8 cellular contexts compared by ENCODE assay signal in the genomic region with DNA sequence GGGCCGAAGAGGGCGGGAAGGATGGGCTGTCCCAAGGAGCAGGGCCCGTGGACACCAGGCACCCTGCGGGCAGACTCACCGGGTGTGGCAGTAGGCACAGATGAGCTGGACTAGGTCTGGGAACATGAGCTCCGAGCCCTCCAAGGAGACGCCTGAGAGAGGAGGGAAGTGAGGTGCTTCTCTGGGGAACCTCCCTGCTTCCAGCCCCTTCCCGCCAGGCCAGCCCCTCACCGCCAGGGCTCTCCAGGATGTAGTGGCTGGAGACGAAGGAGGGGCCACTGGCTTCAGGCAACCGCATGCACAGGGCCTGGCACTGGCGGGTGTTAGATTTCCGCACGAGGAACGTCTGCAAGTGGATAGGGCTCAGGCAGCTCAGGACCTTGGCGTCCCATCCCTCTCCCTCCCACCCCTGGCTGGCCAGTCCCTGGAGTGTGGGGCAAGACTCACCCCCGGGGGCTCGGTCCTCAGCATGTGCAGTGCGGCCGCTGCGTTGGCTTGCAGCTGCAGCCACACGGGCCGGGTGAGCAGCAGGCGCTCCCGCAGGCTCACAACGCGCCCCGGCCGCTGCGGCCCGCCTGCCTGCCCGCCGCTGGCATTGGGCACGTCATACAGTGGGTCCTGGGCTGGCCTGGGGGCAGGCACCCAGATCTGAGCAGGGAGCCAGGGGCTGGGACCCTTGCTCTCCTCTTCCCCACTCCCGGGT. TPM values are rescaled to one million over a fixed set of nuclear protein-coding genes. Genes with fewer than 3 reads are reported as not detected.
DNase-seq lines count a peak whose midpoint lies in the region; ATAC-seq and TF ChIP-seq lines count a peak whose summit lies in the region.

No MANE protein-coding gene starts in this region.

- WGBS in adrenal gland, 4 donors: 10 to 28% (median 13%) methylated on average over 9 to 35 of the region's 35 CpGs

- peak overlapping the region; percentile 100 for H3K27ac Mint-ChIP-seq in HFFc6

- H3K36me3 ChIP-seq in adrenal gland (replicated peaks in 1 of 2): peaks cover 0 to 28% of the 10 kb centered on the region in 2 donors
- H3K36me3 ChIP-seq in right atrium auricular region: peaks cover 23% of the 10 kb centered on the region

- H3K9me3 Mint-ChIP-seq in HFFc6: no peaks in the 10 kb centered on the region

- in situ Hi-C loops in ACHN (cut with HindIII; ENCODE audit: low pct_ligation_motif_present, low pct_unique_long_range_greater_than_20kb, low sequenced_read_pairs): no loop called here

- TF ChIP-seq POLR2A in adrenal gland (IDR thresholded peaks at IDR 0.05): no peak

- H3K4me3 ChIP-seq in adrenal gland: peak overlapping the region in 3 of 4 donors; percentile 25 to 84 (median 54)
- peak overlapping the region; percentile 38 to 61 for H3K4me3 ChIP-seq in right atrium auricular region
- H3K4me3 ChIP-seq in retinal pigment epithelial cell (ENCODE audit: low read length): peak overlapping the region; percentile 56

- peaks cover 10 to 22% of the 10 kb centered on the region in 2 donors for H3K4me1 ChIP-seq in adrenal gland (replicated peaks in 1 of 2)
- peaks cover 0 to 24% of the 10 kb centered on the region in 2 donors for H3K4me1 ChIP-seq in right atrium auricular region

- H3K27me3 Mint-ChIP-seq in HFFc6 (ENCODE audit: insufficient read depth): peaks cover 15% of the 10 kb centered on the region

- intact Hi-C loops in adrenal gland (cut with DNase I): no loop called here

- peaks cover 19% of the 10 kb centered on the region for H3K36me3 Mint-ChIP-seq in HFFc6 (ENCODE audit: low read depth)

- H3K9me3 ChIP-seq in adrenal gland (replicated peaks in 1 of 3) (no peaks in the 10 kb centered on the region), right atrium auricular region (no peaks in the 10 kb centered on the region)

- H3K27ac ChIP-seq in adrenal gland (peak overlapping the region in 4 of 5 donors; percentile 20 to 87 (median 58)), right atrium auricular region (peak overlapping the region; percentile 55 to 65)

- TF ChIP-seq CTCF in HFFc6 (IDR thresholded peaks at IDR 0.05): no peak
- no peak for TF ChIP-seq CTCF in adrenal gland (IDR thresholded peaks at IDR 0.05)
- no peak for TF ChIP-seq CTCF in right atrium auricular region (IDR thresholded peaks at IDR 0.05)
- TF ChIP-seq CTCF in retinal pigment epithelial cell (conservative IDR thresholded peaks at IDR 0.05; ENCODE audit: low read depth, low read length): no peak

- ATAC-seq in GM21381 (IDR thresholded peaks at IDR 0.05; ENCODE audit: unreplicated experiment): no peak
- no peak for ATAC-seq in GM19463 (IDR thresholded peaks at IDR 0.05; ENCODE audit: unreplicated experiment)

- peaks cover 32% of the 10 kb centered on the region for H3K4me1 Mint-ChIP-seq in HFFc6 (ENCODE audit: low read depth)

- H3K4me3 Mint-ChIP-seq in HFFc6: peak overlapping the region; percentile 99

- DNase-seq in ACHN (peak; percentile 57), HFFc6 (peak; percentile 63), adrenal gland (peak in 4 of 7 donors; percentile 35 to 65 (median 46)), right atrium auricular region (ENCODE audit: low spot score) (no peak), retinal pigment epithelial cell (ENCODE audit: low read depth) (no peak)
- DNase-seq in stimulated activated CD4-positive, alpha-beta T cell treated with anti-CD3 and anti-CD28 coated beads, Interleukin-4, amount 100 ng/mL, for 1 hour: no peak

- H3K27me3 ChIP-seq in adrenal gland (no peaks in the 10 kb centered on the region), right atrium auricular region (no peaks in the 10 kb centered on the region)

RNA-seq across cellular contexts. Expression of a gene that starts 0.6 kb away (rescaled TPM):
- total RNA-seq in HFFc6 (2021; fragmentation: NEBNext Ultra II Directional; extraction: Animal tissue kit (Norgen Biotek cat#: 25700)): 10 to 100 TPM; 32.9 to 55.0 (median 49.8) TPM
- total RNA-seq in adrenal gland (10 to 100 TPM in 2 of 8 donors, 1 to 10 TPM in 6; 4.6 to 13.1 (median 7.1) TPM), right atrium auricular region (1 to 10 TPM; 1.0 to 5.9 TPM)
- 10 to 100 TPM in 2 of 3 donors, 1 to 10 TPM in 1; 1.6 to 15.2 (median 10.9) TPM for polyA plus RNA-seq in adrenal gland

RNA-seq across cellular contexts. Expression of a gene that starts 9.2 kb away (rescaled TPM):
- 10 to 100 TPM; 41.2 to 66.6 (median 61.2) TPM for total RNA-seq in HFFc6 (2021; fragmentation: NEBNext Ultra II Directional; extraction: Animal tissue kit (Norgen Biotek cat#: 25700))
- total RNA-seq in adrenal gland (10 to 100 TPM; 22.4 to 52.4 (median 40.2) TPM), right atrium auricular region (10 to 100 TPM; 19.2 to 33.3 TPM)
- polyA plus RNA-seq in adrenal gland: 10 to 100 TPM; 41.1 to 55.3 (median 53.8) TPM

RNA-seq across cellular contexts. Expression of a gene that starts 11.7 kb away (rescaled TPM):
- total RNA-seq in HFFc6 (2021; fragmentation: NEBNext Ultra II Directional; extraction: Animal tissue kit (Norgen Biotek cat#: 25700)): 10 to 100 TPM; 21.5 to 26.4 (median 24.3) TPM
- 100 to 1,000 TPM in 1 of 8 donors, 10 to 100 TPM in 7; 36.1 to 115 (median 67.5) TPM for total RNA-seq in adrenal gland
- 10 to 100 TPM; 20.8 to 31.5 (median 24.6) TPM for polyA plus RNA-seq in adrenal gland
- 10 to 100 TPM; 61.1 to 64.3 TPM for total RNA-seq in right atrium auricular region

RNA-seq across cellular contexts. Expression of a gene that starts 18.8 kb away (rescaled TPM):
- total RNA-seq in HFFc6 (2021; fragmentation: NEBNext Ultra II Directional; extraction: Animal tissue kit (Norgen Biotek cat#: 25700)): 100 to 1,000 TPM; 437 to 739 (median 687) TPM
- total RNA-seq in adrenal gland: 10 to 100 TPM in 7 of 8 donors, 1 to 10 TPM in 1; 9.0 to 21.7 (median 15.8) TPM
- polyA plus RNA-seq in adrenal gland: 10 to 100 TPM in 2 of 3 donors, 1 to 10 TPM in 1; 4.2 to 28.0 (median 19.2) TPM
- total RNA-seq in right atrium auricular region: 10 to 100 TPM in 1 of 2 donors, 1 to 10 TPM in 1; 7.6 to 10.7 TPM

RNA-seq across cellular contexts. Expression of a gene that starts 35.9 kb away (rescaled TPM):
- not detected for total RNA-seq in HFFc6 (2021; fragmentation: NEBNext Ultra II Directional; extraction: Animal tissue kit (Norgen Biotek cat#: 25700))
- total RNA-seq in adrenal gland (1 to 10 TPM in 5 of 8 donors, under 1 TPM in 2, not detected in 1; 0.84 to 2.3 (median 1.1) TPM), right atrium auricular region (10 to 100 TPM; 16.9 to 19.9 TPM)
- 1 to 10 TPM in 2 of 3 donors, under 1 TPM in 1; 0.48 to 4.7 (median 4.5) TPM for polyA plus RNA-seq in adrenal gland

Comparison
In these comparisons a context has a peak if more than half of its experiments do, and no peak if none do; other contexts are left out.
1. DNase-seq: peak in ACHN (single experiment), HFFc6 (single experiment) and adrenal gland (4 of 7); none in right atrium auricular region (single experiment), retinal pigment epithelial cell (single experiment) and stimulated activated CD4-positive, alpha-beta T cell treated with anti-CD3 and anti-CD28 coated beads, Interleukin-4, amount 100 ng/mL, for 1 hour (single experiment).
2. Peak in every context shown above with its lines, with median percentiles within 50 percentile points of each other: H3K4me3 ChIP-seq.